In the genomic region with DNA sequence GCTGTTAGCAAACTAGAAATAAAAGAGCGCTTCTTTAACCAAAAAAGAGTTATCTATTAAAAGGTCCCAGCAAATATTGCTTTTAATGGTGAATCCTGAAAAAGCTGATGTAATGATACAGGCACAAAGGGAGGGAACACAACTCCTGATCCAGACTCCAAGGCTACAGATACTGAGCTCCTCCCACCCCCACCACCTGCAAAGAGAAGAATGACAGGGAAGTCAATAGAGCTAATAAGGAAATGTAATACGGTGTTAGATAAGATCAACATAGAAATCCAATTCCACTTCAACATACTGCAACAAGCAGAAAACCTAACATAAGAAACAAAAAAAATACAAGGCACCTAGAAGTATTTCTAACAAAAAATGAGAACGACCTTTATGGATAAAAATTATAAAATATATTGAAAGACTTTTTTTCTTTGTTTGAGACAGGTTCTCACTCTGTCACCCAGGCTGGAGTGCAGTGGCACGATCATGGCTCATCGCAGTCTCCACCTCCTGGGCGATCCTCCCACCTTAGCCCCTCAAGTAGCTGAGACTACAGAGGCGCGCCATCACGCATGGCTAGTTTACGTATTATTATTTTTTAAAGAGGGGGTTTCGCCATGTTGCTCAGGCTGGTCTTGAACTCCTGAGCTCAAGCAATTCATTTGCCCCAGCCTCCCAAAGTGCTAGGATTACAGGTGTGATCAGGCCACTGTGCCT, we compare ENCODE assay signal across 17 cellular contexts.
DNase-seq lines count a peak whose midpoint lies in the region; ATAC-seq and TF ChIP-seq lines count a peak whose summit lies in the region.
"Had no signal": no experiment of that assay in that cellular context is flagged by ENCODE, and none has a peak within 500 bp of the region (broad histone marks: within the 10 kb centered on the region; RNA-seq: fewer than 3 reads in every experiment).

No MANE protein-coding gene starts in this region.

- peaks cover 20% of the 10 kb centered on the region for H3F3A ChIP-seq in neural progenitor cell (ENCODE audit: low read depth)

- H3K4me2 ChIP-seq in neural progenitor cell = peak overlapping the region; percentile 31

- H3K9me3 ChIP-seq in neural progenitor cell (ENCODE audit: low read depth) = no peaks in the 10 kb centered on the region
- H3K9me3 ChIP-seq: BE2C had no signal

- H4K20me1 ChIP-seq in neural progenitor cell (ENCODE audit: low read depth) = peaks cover 66% of the 10 kb centered on the region

- H2AFZ ChIP-seq in neural progenitor cell (replicated peaks) = no peak overlapping the region

- peaks cover 59% of the 10 kb centered on the region for H3K79me2 ChIP-seq in neural progenitor cell (ENCODE audit: low read depth)

- peaks cover 2% of the 10 kb centered on the region for H3K36me3 Mint-ChIP-seq in neural progenitor cell
- H3K36me3 Mint-ChIP-seq: activated naive CD4-positive, alpha-beta T cell treated with anti-CD3 and anti-CD28 coated beads, Interleukin-2, amount 50 U/mL, for 72 hours had no signal

- peaks cover 70% of the 10 kb centered on the region for H3K4me1 Mint-ChIP-seq in neural progenitor cell

- DNase-seq in DMS79 (lab: John Stamatoyannopoulos, UW) (peak; percentile 40), NCI-H1105 treated with DMSO at 0.1 percent for 48 hours (lab: John Stamatoyannopoulos, UW) (peak; percentile 76), NCI-H774 (lab: John Stamatoyannopoulos, UW) (peak; percentile 36), neural progenitor cell (ENCODE audit: low spot score) (no peak), T-helper 9 cell (no peak)
- DNase-seq in activated CD8-positive, alpha-beta memory T cell treated with anti-CD3 and anti-CD28 coated beads, Interleukin-2, amount 50 U/mL, for 48 hours = no peak
- DNase-seq: activated CD4-positive, alpha-beta T cell treated with anti-CD3 and anti-CD28 coated beads, Interleukin-2, amount 10 ng/mL, durations not matched to agents 24 days and 14 days; BE2C; erythroblast; retina had no signal

- no peak for TF ChIP-seq CTCF in neural progenitor cell (IDR thresholded peaks at IDR 0.05)

- H3K4me3 ChIP-seq in neural progenitor cell = no peak overlapping the region
- H3K4me3 ChIP-seq: K562 had no signal

- H3K36me3 ChIP-seq in neural progenitor cell = peaks cover 4% of the 10 kb centered on the region
- H3K36me3 ChIP-seq: BE2C had no signal

- no peak overlapping the region for H3K27ac Mint-ChIP-seq in neural progenitor cell
- H3K27ac Mint-ChIP-seq: activated CD4-positive, alpha-beta T cell treated with anti-CD3 and anti-CD28 coated beads, Interleukin-2, amount 10 ng/mL, durations not matched to agents 24 days and 14 days; activated naive CD4-positive, alpha-beta T cell treated with anti-CD3 and anti-CD28 coated beads, Interleukin-2, amount 50 U/mL, for 72 hours; nephron; stimulated activated naive CD8-positive, alpha-beta T cell treated with anti-CD3 and anti-CD28 coated beads, Interleukin-15, Interleukin-2, amounts not matched to agents 100 ng/mL and 50 ng/mL, for 24 hours had no signal

- H3K4me1 ChIP-seq in neural progenitor cell = peaks cover 52% of the 10 kb centered on the region
- H3K4me1 ChIP-seq: BE2C had no signal

- no peaks in the 10 kb centered on the region for H3K9me3 Mint-ChIP-seq in neural progenitor cell
- H3K9me3 Mint-ChIP-seq: activated CD4-positive, alpha-beta T cell treated with anti-CD3 and anti-CD28 coated beads, Interleukin-2, amount 10 ng/mL, durations not matched to agents 24 days and 14 days; activated naive CD4-positive, alpha-beta T cell treated with anti-CD3 and anti-CD28 coated beads, Interleukin-2, amount 50 U/mL, for 72 hours; nephron; stimulated activated naive CD8-positive, alpha-beta T cell treated with anti-CD3 and anti-CD28 coated beads, Interleukin-15, Interleukin-2, amounts not matched to agents 100 ng/mL and 50 ng/mL, for 24 hours had no signal

- H3K4me3 Mint-ChIP-seq in neural progenitor cell = no peak overlapping the region
- H3K4me3 Mint-ChIP-seq: activated CD4-positive, alpha-beta T cell treated with anti-CD3 and anti-CD28 coated beads, Interleukin-2, amount 10 ng/mL, durations not matched to agents 24 days and 14 days; nephron; stimulated activated naive CD8-positive, alpha-beta T cell treated with anti-CD3 and anti-CD28 coated beads, Interleukin-15, Interleukin-2, amounts not matched to agents 100 ng/mL and 50 ng/mL, for 24 hours had no signal

- no peaks in the 10 kb centered on the region for H3K27me3 Mint-ChIP-seq in neural progenitor cell (ENCODE audit: insufficient read depth, low read depth)
- H3K27me3 Mint-ChIP-seq: activated CD4-positive, alpha-beta T cell treated with anti-CD3 and anti-CD28 coated beads, Interleukin-2, amount 10 ng/mL, durations not matched to agents 24 days and 14 days; stimulated activated naive CD8-positive, alpha-beta T cell treated with anti-CD3 and anti-CD28 coated beads, Interleukin-15, Interleukin-2, amounts not matched to agents 100 ng/mL and 50 ng/mL, for 24 hours had no signal

- H3K27me3 ChIP-seq in neural progenitor cell = no peaks in the 10 kb centered on the region
- H3K27me3 ChIP-seq: BE2C had no signal

- H3K9ac ChIP-seq in neural progenitor cell = no peak overlapping the region

- no peak overlapping the region for H3K27ac ChIP-seq in neural progenitor cell
- H3K27ac ChIP-seq: HL-60 had no signal

- ATAC-seq in HG03571 (IDR thresholded peaks at IDR 0.05; ENCODE audit: unreplicated experiment) = no peak
- ATAC-seq in GM18868 (IDR thresholded peaks at IDR 0.05; ENCODE audit: unreplicated experiment) = no peak
- ATAC-seq: activated naive CD4-positive, alpha-beta T cell treated with anti-CD3 and anti-CD28 coated beads, Interleukin-2, amount 50 U/mL, for 72 hours; K562 had no signal

Comparison
In these comparisons a context has a peak if more than half of its experiments do, and no peak if none do; other contexts are left out.
1. DNase-seq: peak in DMS79 (single experiment), NCI-H1105 treated with DMSO at 0.1 percent for 48 hours (single experiment) and NCI-H774 (single experiment); none in neural progenitor cell (single experiment), activated CD8-positive, alpha-beta memory T cell treated with anti-CD3 and anti-CD28 coated beads, Interleukin-2, amount 50 U/mL, for 48 hours (single experiment) and T-helper 9 cell (single experiment).